27 cellular contexts compared by ENCODE assay signal in genomic region chr19:35399948-35400772, GRCh38. TPM values are rescaled to one million over a fixed set of nuclear protein-coding genes. Genes with fewer than 3 reads are reported as not detected.
"Had no signal": no experiment of that assay in that cellular context is flagged by ENCODE, and none has a peak within 500 bp of the region (broad histone marks: within the 10 kb centered on the region; RNA-seq: fewer than 3 reads in every experiment).

No MANE protein-coding gene starts in this region.

- DNase-seq: effector memory CD4-positive, alpha-beta T cell; heart left ventricle; hypothalamus; kidney glomerular epithelial cell; mammary epithelial cell; mucosa of descending colon; naive thymus-derived CD8-positive, alpha-beta T cell; stimulated activated CD4-positive, alpha-beta T cell treated with anti-CD3 and anti-CD28 coated beads, Interleukin-2, amount 100 ng/mL, for 24 hours; stimulated activated CD4-positive, alpha-beta T cell treated with anti-CD3 and anti-CD28 coated beads, Interleukin-4, amount 100 ng/mL, for 4 hours; stimulated activated naive CD8-positive, alpha-beta T cell treated with anti-CD3 and anti-CD28 coated beads, Interleukin-15, Interleukin-2, amounts not matched to agents 100 U/mL and 50 U/mL, for 24 hours; testis had no signal

- H3K27ac ChIP-seq: neutrophil, testis, tibial nerve had no signal

- H3K9me3 Mint-ChIP-seq: naive thymus-derived CD8-positive, alpha-beta T cell had no signal

- H3K4me3 Mint-ChIP-seq: naive thymus-derived CD8-positive, alpha-beta T cell had no signal

- H3K36me3 ChIP-seq: heart left ventricle, neutrophil, tibial nerve had no signal

- H3K36me3 Mint-ChIP-seq: naive thymus-derived CD8-positive, alpha-beta T cell had no signal

- FAIRE-seq: endometrium, frontal cortex, islet of Langerhans had no signal

- H3K4me3 ChIP-seq: heart left ventricle, mucosa of descending colon, testis, tibial nerve had no signal

- H3K9me3 ChIP-seq: heart left ventricle, mucosa of descending colon, neutrophil, testis, tibial nerve had no signal

- H3K27me3 ChIP-seq: heart left ventricle, neutrophil, testis, tibial nerve had no signal

- H3K4me1 ChIP-seq: testis, tibial nerve had no signal

- ATAC-seq: esophagus mucosa; mucosa of descending colon; naive thymus-derived CD8-positive, alpha-beta T cell; sciatic nerve; stimulated activated naive CD8-positive, alpha-beta T cell treated with anti-CD3 and anti-CD28 coated beads, Interleukin-15, Interleukin-2, amounts not matched to agents 100 U/mL and 50 U/mL, for 24 hours had no signal

RNA-seq across cellular contexts. Expression of gene GPR42, which starts 29.3 kb away (rescaled TPM):
- total RNA-seq: esophagus mucosa; fibroblast of lung; frontal cortex; glomerular endothelial cell; heart left ventricle; lower leg skin; mammary epithelial cell; naive thymus-derived CD8-positive, alpha-beta T cell; osteoblast; pulmonary artery endothelial cell; skeletal muscle tissue; testis; tibial nerve; ureter had no signal
- polyA plus RNA-seq: fibroblast of lung; heart left ventricle; mammary epithelial cell; naive thymus-derived CD8-positive, alpha-beta T cell; neural cell had no signal

RNA-seq across cellular contexts. Expression of gene FFAR3, which starts 41.9 kb away (rescaled TPM):
- total RNA-seq: esophagus mucosa; fibroblast of lung; frontal cortex; glomerular endothelial cell; lower leg skin; mammary epithelial cell; naive thymus-derived CD8-positive, alpha-beta T cell; osteoblast; pulmonary artery endothelial cell; skeletal muscle tissue; ureter had no signal
- polyA plus RNA-seq: fibroblast of lung; mammary epithelial cell; naive thymus-derived CD8-positive, alpha-beta T cell; neural cell had no signal

RNA-seq across cellular contexts. Expression of gene FFAR2, which starts 47.9 kb away (rescaled TPM):
- total RNA-seq: fibroblast of lung; glomerular endothelial cell; mammary epithelial cell; naive thymus-derived CD8-positive, alpha-beta T cell; osteoblast; pulmonary artery endothelial cell; testis had no signal
- polyA plus RNA-seq: fibroblast of lung; mammary epithelial cell; naive thymus-derived CD8-positive, alpha-beta T cell; neural cell had no signal

RNA-seq across cellular contexts. Expression of gene FFAR1, which starts 52.5 kb away (rescaled TPM):
- total RNA-seq: esophagus mucosa; fibroblast of lung; frontal cortex; glomerular endothelial cell; heart left ventricle; lower leg skin; mammary epithelial cell; mucosa of descending colon; naive thymus-derived CD8-positive, alpha-beta T cell; osteoblast; pulmonary artery endothelial cell; sciatic nerve; skeletal muscle tissue; subcutaneous adipose tissue; ureter had no signal
- polyA plus RNA-seq: fibroblast of lung; heart left ventricle; mammary epithelial cell; naive thymus-derived CD8-positive, alpha-beta T cell; neural cell had no signal
